In the genomic region with DNA sequence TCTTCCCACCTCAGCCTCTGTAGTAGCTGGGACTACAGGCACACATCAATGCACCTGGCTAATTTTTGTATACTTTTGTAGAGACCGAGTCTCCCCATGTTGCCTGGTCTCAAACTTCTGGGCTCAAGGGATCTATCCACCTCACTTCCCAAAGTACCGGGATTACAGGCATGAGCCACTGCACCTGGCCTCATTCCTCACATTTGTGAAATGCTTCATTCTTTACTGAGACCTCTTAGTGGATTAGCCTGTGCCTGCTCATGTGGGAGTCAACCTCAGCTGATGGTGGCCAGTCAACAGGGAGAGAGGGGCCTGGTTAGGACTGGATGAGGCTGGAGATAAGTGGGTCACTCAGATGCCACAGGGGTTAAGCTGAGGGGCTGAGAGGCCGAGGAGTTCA, we compare ENCODE assay signal across 7 cellular contexts.
"Had no signal": no experiment of that assay in that cellular context is flagged by ENCODE, and none has a peak within 500 bp of the region (broad histone marks: within the 10 kb centered on the region; RNA-seq: fewer than 3 reads in every experiment).

No MANE protein-coding gene starts in this region.

- DNase-seq: IMR-90, KBM-7, KG1 had no signal

- H3K4me3 ChIP-seq: K562 had no signal

- ATAC-seq: HepG2, K562 had no signal

- H3K27ac ChIP-seq: HL-60, KMS-11 had no signal

- H3K4me2 ChIP-seq: KMS-11 had no signal

- H3K9ac ChIP-seq: KMS-11 had no signal
